32 cellular contexts compared by ENCODE assay signal in the genomic region with DNA sequence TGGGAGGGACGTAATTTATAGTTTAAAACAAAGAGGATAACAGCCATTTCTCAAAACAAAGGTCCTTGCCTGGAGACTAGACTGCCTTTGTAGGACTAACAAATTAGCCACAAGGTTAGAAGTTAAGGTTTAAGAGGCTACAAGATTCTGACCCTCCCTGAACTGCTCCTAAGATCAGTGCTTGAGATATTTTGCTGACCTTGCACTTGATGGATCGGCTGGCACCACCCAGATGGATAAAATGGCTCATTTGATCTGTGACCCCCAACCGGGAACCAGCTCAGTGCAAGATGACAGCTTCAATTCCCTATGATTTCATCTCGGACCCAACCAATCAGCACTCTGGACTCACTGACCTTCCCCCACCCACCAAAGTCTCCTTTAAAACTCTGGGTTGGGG.
"Had no signal": no experiment of that assay in that cellular context is flagged by ENCODE, and none has a peak within 500 bp of the region (broad histone marks: within the 10 kb centered on the region; RNA-seq: fewer than 3 reads in every experiment).

No MANE protein-coding gene starts in this region.

- H3K4me3 ChIP-seq: ascending aorta, breast epithelium, cardiac muscle cell, colonic mucosa, esophagus squamous epithelium, gastroesophageal sphincter, heart right ventricle, hepatocyte had no signal

- H3K36me3 ChIP-seq: ascending aorta, breast epithelium, cardiac muscle cell, colonic mucosa, esophagus squamous epithelium had no signal

- H3K27me3 ChIP-seq: ascending aorta, breast epithelium, cardiac muscle cell, colonic mucosa, esophagus squamous epithelium, gastroesophageal sphincter, heart right ventricle, hepatocyte had no signal

- H3K9me3 Mint-ChIP-seq: activated CD4-positive, alpha-beta memory T cell treated with anti-CD3 and anti-CD28 coated beads for 36 hours; activated CD4-positive, alpha-beta T cell treated with anti-CD3 and anti-CD28 coated beads, Interleukin-2, amount 10 ng/mL, durations not matched to agents 24 days and 14 days; activated naive CD4-positive, alpha-beta T cell treated with anti-CD3 and anti-CD28 coated beads, Interleukin-2, amount 10 ng/mL, durations not matched to agents 7 days and 5 days; activated naive CD4-positive, alpha-beta T cell treated with anti-CD3 and anti-CD28 coated beads, Interleukin-2, amount 50 U/mL, for 72 hours; activated naive CD8-positive, alpha-beta T cell treated with anti-CD3 and anti-CD28 coated beads, Interleukin-2, amount 10 ng/mL, durations not matched to agents 7 days and 5 days; activated T-helper 1 cell treated with anti-CD3 and anti-CD28 coated beads, Interleukin-12 subunit alpha, Interleukin-12 subunit beta, Interleukin-2, Interleukin-4 antibody, amounts not matched to agents 30 ng/mL and 10 ng/mL and 1 ng/mL, durations not matched to agents 14 hours and 24 hours and 36 hours; activated T-helper 2 cell treated with anti-CD3 and anti-CD28 coated beads, Interferon-gamma antibody, Interleukin-2, Interleukin-4, amounts not matched to agents 10 μg/mL and 5 μg/mL and 100 μg/mL, durations not matched to agents 14 hours and 24 hours and 36 hours; brain had no signal

- H3K4me1 ChIP-seq: breast epithelium, colonic mucosa had no signal

- H3K4me3 Mint-ChIP-seq: activated CD4-positive, alpha-beta memory T cell treated with anti-CD3 and anti-CD28 coated beads for 36 hours; activated CD4-positive, alpha-beta T cell treated with anti-CD3 and anti-CD28 coated beads for 36 hours; activated CD4-positive, alpha-beta T cell treated with anti-CD3 and anti-CD28 coated beads, Interleukin-2, amount 10 ng/mL, durations not matched to agents 24 days and 14 days; activated CD8-positive, alpha-beta memory T cell treated with anti-CD3 and anti-CD28 coated beads, Interleukin-2, amount 10 ng/mL, durations not matched to agents 7 days and 5 days; activated CD8-positive, alpha-beta T cell treated with anti-CD3 and anti-CD28 coated beads, Interleukin-2, amount 10 ng/mL, durations not matched to agents 7 days and 5 days; activated naive CD4-positive, alpha-beta T cell treated with anti-CD3 and anti-CD28 coated beads, Interleukin-2, amount 10 ng/mL, durations not matched to agents 7 days and 5 days; activated naive CD8-positive, alpha-beta T cell treated with anti-CD3 and anti-CD28 coated beads, Interleukin-2, amount 10 ng/mL, durations not matched to agents 7 days and 5 days; activated T-helper 1 cell treated with anti-CD3 and anti-CD28 coated beads, Interleukin-12 subunit alpha, Interleukin-12 subunit beta, Interleukin-2, Interleukin-4 antibody, amounts not matched to agents 30 ng/mL and 10 ng/mL and 1 ng/mL, durations not matched to agents 14 hours and 24 hours and 36 hours had no signal

- FAIRE-seq: endometrium, endothelial cell of umbilical vein had no signal

- H2AFZ ChIP-seq: hepatocyte had no signal

- H3K27ac ChIP-seq: ascending aorta, breast epithelium, cardiac muscle cell, colonic mucosa, epithelial cell of prostate, esophagus squamous epithelium, gastroesophageal sphincter, heart right ventricle, hepatocyte had no signal

- DNase-seq: activated CD4-positive, alpha-beta memory T cell treated with anti-CD3 and anti-CD28 coated beads for 36 hours; activated CD4-positive, alpha-beta T cell treated with anti-CD3 and anti-CD28 coated beads for 36 hours; activated CD4-positive, alpha-beta T cell treated with anti-CD3 and anti-CD28 coated beads, Interleukin-2, amount 10 ng/mL, durations not matched to agents 24 days and 14 days; activated CD4-positive, CD25-positive, alpha-beta regulatory T cell; activated CD4-positive, CD25-positive, alpha-beta regulatory T cell treated with anti-CD3 and anti-CD28 coated beads, Interleukin-2, amount 50 U/mL, for 72 hours; activated CD8-positive, alpha-beta memory T cell treated with anti-CD3 and anti-CD28 coated beads, Interleukin-2, amount 10 ng/mL, durations not matched to agents 7 days and 5 days; activated CD8-positive, alpha-beta memory T cell treated with anti-CD3 and anti-CD28 coated beads, Interleukin-2, amount 50 U/mL, for 4 hours; activated CD8-positive, alpha-beta T cell treated with anti-CD3 and anti-CD28 coated beads, Interleukin-2, amount 10 ng/mL, durations not matched to agents 7 days and 5 days; activated effector memory CD4-positive, alpha-beta T cell treated with anti-CD3 and anti-CD28 coated beads, Interleukin-2, amount 50 U/mL, for 16 hours; activated naive CD4-positive, alpha-beta T cell treated with anti-CD3 and anti-CD28 coated beads, Interleukin-2, amount 10 ng/mL, durations not matched to agents 7 days and 5 days; activated naive CD8-positive, alpha-beta T cell treated with anti-CD3 and anti-CD28 coated beads, Interleukin-2, amount 10 ng/mL, durations not matched to agents 7 days and 5 days; activated T-cell treated with anti-CD3 and anti-CD28 coated beads, Interleukin-2, amount 50 U/mL, for 1 hour; activated T-cell treated with anti-CD3 and anti-CD28 coated beads, Interleukin-2, amount 50 U/mL, for 48 hours; central memory CD4-positive, alpha-beta T cell; cerebellar nuclear complex; colonic mucosa; effector CD8-positive, alpha-beta T cell; esophagus squamous epithelium; foreskin melanocyte; heart right ventricle had no signal

- H3K27me3 Mint-ChIP-seq: activated CD4-positive, alpha-beta memory T cell treated with anti-CD3 and anti-CD28 coated beads for 36 hours; activated CD4-positive, alpha-beta T cell treated with anti-CD3 and anti-CD28 coated beads for 36 hours; activated CD4-positive, alpha-beta T cell treated with anti-CD3 and anti-CD28 coated beads, Interleukin-2, amount 10 ng/mL, durations not matched to agents 24 days and 14 days; activated CD8-positive, alpha-beta memory T cell treated with anti-CD3 and anti-CD28 coated beads, Interleukin-2, amount 10 ng/mL, durations not matched to agents 7 days and 5 days; activated naive CD4-positive, alpha-beta T cell treated with anti-CD3 and anti-CD28 coated beads, Interleukin-2, amount 10 ng/mL, durations not matched to agents 7 days and 5 days; activated naive CD8-positive, alpha-beta T cell treated with anti-CD3 and anti-CD28 coated beads, Interleukin-2, amount 10 ng/mL, durations not matched to agents 7 days and 5 days; brain had no signal

- H3K9me3 ChIP-seq: ascending aorta, breast epithelium, colonic mucosa, esophagus squamous epithelium, gastroesophageal sphincter, heart right ventricle had no signal

- H3K27ac Mint-ChIP-seq: activated CD4-positive, alpha-beta memory T cell treated with anti-CD3 and anti-CD28 coated beads for 36 hours; activated CD4-positive, alpha-beta T cell treated with anti-CD3 and anti-CD28 coated beads for 36 hours; activated CD4-positive, alpha-beta T cell treated with anti-CD3 and anti-CD28 coated beads, Interleukin-2, amount 10 ng/mL, durations not matched to agents 24 days and 14 days; activated CD8-positive, alpha-beta memory T cell treated with anti-CD3 and anti-CD28 coated beads, Interleukin-2, amount 10 ng/mL, durations not matched to agents 7 days and 5 days; activated CD8-positive, alpha-beta T cell treated with anti-CD3 and anti-CD28 coated beads, Interleukin-2, amount 10 ng/mL, durations not matched to agents 7 days and 5 days; activated naive CD4-positive, alpha-beta T cell treated with anti-CD3 and anti-CD28 coated beads, Interleukin-2, amount 10 ng/mL, durations not matched to agents 7 days and 5 days; activated naive CD4-positive, alpha-beta T cell treated with anti-CD3 and anti-CD28 coated beads, Interleukin-2, amount 50 U/mL, for 72 hours; activated naive CD8-positive, alpha-beta T cell treated with anti-CD3 and anti-CD28 coated beads, Interleukin-2, amount 10 ng/mL, durations not matched to agents 7 days and 5 days; activated T-helper 1 cell treated with anti-CD3 and anti-CD28 coated beads, Interleukin-12 subunit alpha, Interleukin-12 subunit beta, Interleukin-2, Interleukin-4 antibody, amounts not matched to agents 30 ng/mL and 10 ng/mL and 1 ng/mL, durations not matched to agents 14 hours and 24 hours and 36 hours; activated T-helper 2 cell treated with anti-CD3 and anti-CD28 coated beads, Interferon-gamma antibody, Interleukin-2, Interleukin-4, amounts not matched to agents 10 μg/mL and 5 μg/mL and 100 μg/mL, durations not matched to agents 14 hours and 24 hours and 36 hours; brain had no signal

- ATAC-seq: activated CD4-positive, alpha-beta T cell treated with anti-CD3 and anti-CD28 coated beads for 36 hours; activated CD8-positive, alpha-beta memory T cell treated with anti-CD3 and anti-CD28 coated beads, Interleukin-2, amount 10 ng/mL, durations not matched to agents 7 days and 5 days; activated CD8-positive, alpha-beta T cell treated with anti-CD3 and anti-CD28 coated beads, Interleukin-2, amount 10 ng/mL, durations not matched to agents 7 days and 5 days; activated naive CD4-positive, alpha-beta T cell treated with anti-CD3 and anti-CD28 coated beads, Interleukin-2, amount 50 U/mL, for 72 hours; gastroesophageal sphincter; heart right ventricle had no signal

- H3K4me2 ChIP-seq: hepatocyte had no signal

- H3K36me3 Mint-ChIP-seq: brain had no signal
